In genomic region chr18:35026407-35027061, GRCh38 we compare ENCODE assay signal across 9 cellular contexts. TPM values are rescaled to one million over a fixed set of nuclear protein-coding genes. Genes with fewer than 3 reads are reported as not detected.
A peak's percentile ranks its signal among the peaks of the same experiment; 100 is the strongest.
DNase-seq lines count a peak whose midpoint lies in the region; ATAC-seq and TF ChIP-seq lines count a peak whose summit lies in the region.
"Had no signal": no experiment of that assay in that cellular context is flagged by ENCODE, and none has a peak within 500 bp of the region (broad histone marks: within the 10 kb centered on the region; RNA-seq: fewer than 3 reads in every experiment).

No MANE protein-coding gene starts in this region.

- H3K4me3 ChIP-seq in CD8-positive, alpha-beta memory T cell (ENCODE audit: low read length) = no peak overlapping the region
- H3K4me3 ChIP-seq in OCI-LY3 (ENCODE audit: low read length) = 0 out of 2 replicates have a peak overlapping the region, but pooled peaks have one; percentile 3
- H3K4me3 ChIP-seq in H7 (ENCODE audit: insufficient read depth, low read depth, low read length) = no peak overlapping the region
- no peak overlapping the region for H3K4me3 ChIP-seq in coronary artery
- H3K4me3 ChIP-seq: SK-N-MC had no signal

- POLR2A ChIA-PET in CD8-positive, alpha-beta memory T cell (lab: Charles Lee) = interaction anchor here (0.5 to 1.5 kb wide), 3 partner anchors 14 to 123 kb away, joined by 3 to 5 read pairs (median 3); partner anchors contain the start of gene MAPRE2

- CTCF ChIA-PET in CD8-positive, alpha-beta memory T cell (lab: Charles Lee) = interaction anchor here (0.8 to 6.6 kb wide), 21 partner anchors 13 to 329 kb away, joined by 3 to 54 read pairs (median 3); partner anchors contain the start of genes MAPRE2, ZNF24 and ZSCAN30

- peak in 3 of 5 donors; percentile 49 to 73 (median 60) for DNase-seq in CD8-positive, alpha-beta memory T cell
- DNase-seq in iPS-NIHi7 (ENCODE audit: extremely low spot score) (peak; percentile 61), H7 (no peak), NCI-H1436 (lab: John Stamatoyannopoulos, UW) (no peak), SW 1271 (lab: John Stamatoyannopoulos, UW) (no peak), coronary artery (ENCODE audit: low spot score) (no peak)

- H4K20me1 ChIP-seq in OCI-LY3 (ENCODE audit: insufficient read depth, low read length) = no peaks in the 10 kb centered on the region

- no peaks in the 10 kb centered on the region for H3K27me3 ChIP-seq in CD8-positive, alpha-beta memory T cell (ENCODE audit: insufficient read depth, low read length, poor library complexity, severe bottlenecking)
- H3K27me3 ChIP-seq in OCI-LY3 (ENCODE audit: low read depth, low read length) (no peaks in the 10 kb centered on the region), H7 (ENCODE audit: control insufficient read depth, insufficient read depth, low read length) (no peaks in the 10 kb centered on the region)

- H3K79me2 ChIP-seq in OCI-LY3 (ENCODE audit: low read length) = no peaks in the 10 kb centered on the region

- peak overlapping the region; percentile 13 to 89 (median 69) for H3K27ac Mint-ChIP-seq in CD8-positive, alpha-beta memory T cell

- no peaks in the 10 kb centered on the region for H3K36me3 ChIP-seq in CD8-positive, alpha-beta memory T cell (ENCODE audit: insufficient read depth, low read length)
- H3K36me3 ChIP-seq in OCI-LY3 (replicated peaks; ENCODE audit: low read depth, low read length) (no peaks in the 10 kb centered on the region), H7 (replicated peaks; ENCODE audit: control insufficient read depth, insufficient read depth, low read length) (no peaks in the 10 kb centered on the region)

- H2AFZ ChIP-seq in OCI-LY3 (ENCODE audit: low read depth, low read length) = peak overlapping the region; percentile 43

- peaks cover 0 to 2% of the 10 kb centered on the region in 2 donors for H3K27me3 Mint-ChIP-seq in CD8-positive, alpha-beta memory T cell

- peak; percentile 62 for TF ChIP-seq CTCF in OCI-LY3 (IDR thresholded peaks at IDR 0.05; ENCODE audit: low read depth, low read length)
- no peak for TF ChIP-seq CTCF in coronary artery (IDR thresholded peaks at IDR 0.05)

- ATAC-seq in GM18858 (IDR thresholded peaks at IDR 0.05; ENCODE audit: unreplicated experiment) = peak; percentile 31

- no peak overlapping the region for H3K27ac ChIP-seq in CD8-positive, alpha-beta memory T cell (ENCODE audit: low read depth, low read length)
- peak overlapping the region; percentile 38 for H3K27ac ChIP-seq in OCI-LY3 (ENCODE audit: low read length)
- H3K27ac ChIP-seq in coronary artery = peak overlapping the region in 1 of 2 donors; percentile 39
- H3K27ac ChIP-seq: SK-N-MC had no signal

- H3K4me3 Mint-ChIP-seq in CD8-positive, alpha-beta memory T cell = no peak overlapping the region

- H3K9ac ChIP-seq in OCI-LY3 (ENCODE audit: low read length) = peak overlapping the region; percentile 15

- H3K9me3 Mint-ChIP-seq in CD8-positive, alpha-beta memory T cell = no peaks in the 10 kb centered on the region

- no peaks in the 10 kb centered on the region for H3K36me3 Mint-ChIP-seq in CD8-positive, alpha-beta memory T cell

- H3K4me2 ChIP-seq in OCI-LY3 (ENCODE audit: low read length) = peak overlapping the region; percentile 38

- peaks cover 44% of the 10 kb centered on the region for H3K4me1 ChIP-seq in CD8-positive, alpha-beta memory T cell (ENCODE audit: insufficient read depth, low read length)
- H3K4me1 ChIP-seq in OCI-LY3 (ENCODE audit: low read length) = peaks cover 43% of the 10 kb centered on the region

- H3K4me1 Mint-ChIP-seq in CD8-positive, alpha-beta memory T cell = peaks cover 31 to 41% (median 39%) of the 10 kb centered on the region in 3 donors

- H3K9me3 ChIP-seq in CD8-positive, alpha-beta memory T cell (ENCODE audit: low read length) = no peaks in the 10 kb centered on the region
- no peaks in the 10 kb centered on the region for H3K9me3 ChIP-seq in OCI-LY3 (ENCODE audit: insufficient read depth, low read length)

RNA-seq across cellular contexts. Expression of gene MAPRE2, which starts 14.7 kb away (rescaled TPM):
- total RNA-seq in CD8-positive, alpha-beta memory T cell = 10 to 100 TPM; 38.5 to 38.6 TPM
- polyA plus RNA-seq in CD8-positive, alpha-beta memory T cell = 80.4 TPM
- total RNA-seq in H7 (2014; rRNA removed; shearing (Covaris generic)) = 22.1 and 23.1 TPM in 2 replicates

Comparison
In these comparisons a context has a peak if more than half of its experiments do, and no peak if none do; other contexts are left out.
1. DNase-seq: peak in CD8-positive, alpha-beta memory T cell (3 of 5) and iPS-NIHi7 (single experiment); none in H7 (single experiment), NCI-H1436 (single experiment), SW 1271 (0 of 2) and coronary artery (single experiment).